In the genomic region with DNA sequence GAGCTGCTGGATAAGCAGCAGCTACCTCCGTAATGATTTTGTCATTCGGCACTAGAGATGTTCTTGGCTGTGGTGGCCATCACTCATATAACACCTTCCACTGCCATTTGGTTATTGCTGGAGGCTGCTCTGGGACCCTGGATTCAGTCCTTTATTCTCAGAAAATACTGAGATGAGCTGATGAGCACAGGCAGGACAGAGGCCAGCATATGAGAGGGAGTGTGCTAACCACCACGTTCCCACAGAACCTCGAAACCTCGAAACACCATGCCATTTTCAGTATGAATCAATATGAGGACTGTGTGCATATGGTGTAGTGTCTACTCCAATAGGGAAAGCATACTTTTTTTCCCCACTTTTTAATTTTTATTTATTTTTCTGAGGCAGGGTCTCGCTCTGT, we compare ENCODE assay signal across 11 cellular contexts. TPM values are rescaled to one million over a fixed set of nuclear protein-coding genes. Genes with fewer than 3 reads are reported as not detected.
DNase-seq lines count a peak whose midpoint lies in the region; ATAC-seq and TF ChIP-seq lines count a peak whose summit lies in the region.
"Had no signal": no experiment of that assay in that cellular context is flagged by ENCODE, and none has a peak within 500 bp of the region (broad histone marks: within the 10 kb centered on the region; RNA-seq: fewer than 3 reads in every experiment).

No MANE protein-coding gene starts in this region.

- H3K27ac ChIP-seq in stomach smooth muscle (ENCODE audit: low read length): peak overlapping the region; percentile 24

- no peaks in the 10 kb centered on the region for H3K9me3 ChIP-seq in stomach smooth muscle (ENCODE audit: control insufficient read depth in 2 of 2, low read length in 2 of 2)
- H3K9me3 ChIP-seq: Peyer's patch had no signal

- no peak for TF ChIP-seq CTCF in natural killer cell (IDR thresholded peaks at IDR 0.05)

- H3K9ac ChIP-seq in stomach smooth muscle (ENCODE audit: low read length in 2 of 2): no peak overlapping the region

- H3K4me1 Mint-ChIP-seq in natural killer cell treated with Interleukin-12 subunit alpha and Interleukin-12 subunit beta and Interleukin-15 and Interleukin-18, amount 100 ng/mL, for 72 hours (ENCODE audit: low read depth in 2 of 2): peaks cover 13 to 19% of the 10 kb centered on the region in 2 donors
- no peaks in the 10 kb centered on the region for H3K4me1 Mint-ChIP-seq in natural killer cell

- no peak for DNase-seq in natural killer cell treated with Interleukin-12 subunit alpha and Interleukin-12 subunit beta and Interleukin-15 and Interleukin-18, amount 100 ng/mL, for 72 hours (ENCODE audit: low spot score)
- DNase-seq in natural killer cell (no peak), MV-4-11 (lab: John Stamatoyannopoulos, UW) (peak; percentile 41), SIG-M5 (lab: John Stamatoyannopoulos, UW) (no peak), GOT3 (lab: John Stamatoyannopoulos, UW) (no peak), SW480 (ENCODE audit: low spot score) (no peak)
- DNase-seq: amniotic stem cell, NCI-H1417 had no signal

- H3K4me1 ChIP-seq in stomach smooth muscle (ENCODE audit: control insufficient read depth, insufficient read depth, low read length): peaks cover 46% of the 10 kb centered on the region

- no peak overlapping the region for H3K4me3 ChIP-seq in stomach smooth muscle (ENCODE audit: low read length in 2 of 2)
- H3K4me3 ChIP-seq: Peyer's patch had no signal

- no peak overlapping the region for H3K4me3 Mint-ChIP-seq in natural killer cell treated with Interleukin-12 subunit alpha and Interleukin-12 subunit beta and Interleukin-15 and Interleukin-18, amount 100 ng/mL, for 72 hours
- no peak overlapping the region for H3K4me3 Mint-ChIP-seq in natural killer cell

- H3K9me3 Mint-ChIP-seq in natural killer cell treated with Interleukin-12 subunit alpha and Interleukin-12 subunit beta and Interleukin-15 and Interleukin-18, amount 100 ng/mL, for 72 hours: no peaks in the 10 kb centered on the region
- H3K9me3 Mint-ChIP-seq in natural killer cell: no peaks in the 10 kb centered on the region

- H3K36me3 ChIP-seq in stomach smooth muscle (ENCODE audit: control insufficient read depth in 2 of 2, insufficient read depth in 2 of 2, low read length in 2 of 2): peaks cover 13 to 32% of the 10 kb centered on the region in 2 donors
- H3K36me3 ChIP-seq: Peyer's patch had no signal

- no peaks in the 10 kb centered on the region for H3K27me3 ChIP-seq in stomach smooth muscle (ENCODE audit: control insufficient read depth in 1 of 2, insufficient read depth in 2 of 2, low read length in 2 of 2)
- H3K27me3 ChIP-seq: Peyer's patch had no signal

- no peaks in the 10 kb centered on the region for H3K27me3 Mint-ChIP-seq in natural killer cell treated with Interleukin-12 subunit alpha and Interleukin-12 subunit beta and Interleukin-15 and Interleukin-18, amount 100 ng/mL, for 72 hours
- no peaks in the 10 kb centered on the region for H3K27me3 Mint-ChIP-seq in natural killer cell (ENCODE audit: low read depth in 2 of 2)

- peak; percentile 72 to 83 for ATAC-seq in natural killer cell treated with Interleukin-12 subunit alpha and Interleukin-12 subunit beta and Interleukin-15 and Interleukin-18, amount 100 ng/mL, for 72 hours
- ATAC-seq in natural killer cell (no peak), HG02623 (IDR thresholded peaks at IDR 0.05; ENCODE audit: unreplicated experiment) (peak; percentile 78)

- H3K27ac Mint-ChIP-seq in natural killer cell treated with Interleukin-12 subunit alpha and Interleukin-12 subunit beta and Interleukin-15 and Interleukin-18, amount 100 ng/mL, for 72 hours: peak overlapping the region in 1 of 2 donors; percentile 14
- H3K27ac Mint-ChIP-seq in natural killer cell: no peak overlapping the region

- intact Hi-C loops in natural killer cell (cut with micrococcal nuclease): no loop called here

- H3K36me3 Mint-ChIP-seq in natural killer cell treated with Interleukin-12 subunit alpha and Interleukin-12 subunit beta and Interleukin-15 and Interleukin-18, amount 100 ng/mL, for 72 hours: peaks cover 9% of the 10 kb centered on the region
- no peaks in the 10 kb centered on the region for H3K36me3 Mint-ChIP-seq in natural killer cell

RNA-seq across cellular contexts. Expression of a gene that starts 56.6 kb away (rescaled TPM):
- 100 to 1,000 TPM; 358 to 384 TPM for total RNA-seq in natural killer cell treated with Interleukin-12 subunit alpha and Interleukin-12 subunit beta and Interleukin-15 and Interleukin-18, amount 100 ng/mL, for 72 hours
- total RNA-seq in natural killer cell: 10 to 100 TPM in 1 of 3 donors, 1 to 10 TPM in 2; 1.2 to 28.0 (median 4.7) TPM

RNA-seq across cellular contexts. Expression of a gene that starts 59.0 kb away (rescaled TPM):
- total RNA-seq in natural killer cell treated with Interleukin-12 subunit alpha and Interleukin-12 subunit beta and Interleukin-15 and Interleukin-18, amount 100 ng/mL, for 72 hours: 1 to 10 TPM in 1 of 2 donors, under 1 TPM in 1; 0.43 to 1.2 TPM
- 1 to 10 TPM in 1 of 3 donors, under 1 TPM in 1, not detected in 1; 0.39 to 1.3 TPM for total RNA-seq in natural killer cell
- total RNA-seq: Peyer's patch had no signal

Comparison
In these comparisons a context has a peak if more than half of its experiments do, and no peak if none do; other contexts are left out.
1. ATAC-seq: peak in natural killer cell treated with Interleukin-12 subunit alpha and Interleukin-12 subunit beta and Interleukin-15 and Interleukin-18, amount 100 ng/mL, for 72 hours (2 of 2) and HG02623 (single experiment); none in natural killer cell (0 of 3).
2. RNA of a gene that starts 56.6 kb away (total RNA-seq): 358 to 384 TPM in natural killer cell treated with Interleukin-12 subunit alpha and Interleukin-12 subunit beta and Interleukin-15 and Interleukin-18, amount 100 ng/mL, for 72 hours; 1.2 to 28.0 TPM in natural killer cell; every median in the first group is over 10 times any median in the second.